In the genomic region with DNA sequence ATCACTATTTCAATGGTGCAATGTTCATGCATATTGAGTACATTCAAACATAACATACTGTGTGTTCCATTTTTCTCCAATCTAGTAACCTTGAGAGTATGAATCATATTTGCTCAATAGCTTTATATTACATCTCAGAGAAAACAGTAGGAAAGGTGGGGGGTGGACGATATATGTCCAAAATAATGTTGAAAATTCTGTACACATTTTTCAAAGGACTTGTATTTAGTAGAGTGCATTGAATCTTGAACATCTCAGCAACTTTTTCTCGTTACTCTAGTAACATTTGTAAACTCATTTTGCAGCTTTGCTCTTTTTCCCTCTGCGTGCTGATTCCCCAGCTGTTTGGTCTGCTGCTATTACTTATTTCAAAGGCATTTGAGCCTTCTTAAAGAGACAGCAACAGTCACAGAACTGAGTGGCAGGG, we compare ENCODE assay signal across 17 cellular contexts.
DNase-seq lines count a peak whose midpoint lies in the region; ATAC-seq, FAIRE-seq and TF ChIP-seq lines count a peak whose summit lies in the region.
"Had no signal": no experiment of that assay in that cellular context is flagged by ENCODE, and none has a peak within 500 bp of the region (broad histone marks: within the 10 kb centered on the region; RNA-seq: fewer than 3 reads in every experiment).

No MANE protein-coding gene starts in this region.

- H3K9me3 Mint-ChIP-seq in activated T-helper 1 cell treated with anti-CD3 and anti-CD28 coated beads, Interleukin-12 subunit alpha, Interleukin-12 subunit beta, Interleukin-2, Interleukin-4 antibody, amounts not matched to agents 30 ng/mL and 10 ng/mL and 1 ng/mL, durations not matched to agents 14 hours and 24 hours and 36 hours, result peaks cover 3% of the 10 kb centered on the region
- peaks cover 0 to 4% of the 10 kb centered on the region in 2 donors for H3K9me3 Mint-ChIP-seq in activated T-cell treated with anti-CD3 and anti-CD28 coated beads, Interleukin-2, amount 50 U/mL, for 72 hours

- ATAC-seq in RWPE2 (ENCODE audit: low read depth), result peak; percentile 91
- ATAC-seq in GM19328 (IDR thresholded peaks at IDR 0.05; ENCODE audit: unreplicated experiment), result no peak
- no peak for ATAC-seq in HG02678 (IDR thresholded peaks at IDR 0.05; ENCODE audit: unreplicated experiment)
- no peak for ATAC-seq in activated T-cell treated with anti-CD3 and anti-CD28 coated beads, Interleukin-2, amount 50 U/mL, for 72 hours (replicated peaks in 1 of 2)
- ATAC-seq: gastrocnemius medialis, left colon had no signal

- no peaks in the 10 kb centered on the region for H3K27me3 ChIP-seq in RWPE2 (ENCODE audit: insufficient read depth, poor library complexity, severe bottlenecking)
- H3K27me3 ChIP-seq: gastrocnemius medialis, thyroid gland had no signal

- H3K27me3 Mint-ChIP-seq in activated T-helper 1 cell treated with anti-CD3 and anti-CD28 coated beads, Interleukin-12 subunit alpha, Interleukin-12 subunit beta, Interleukin-2, Interleukin-4 antibody, amounts not matched to agents 30 ng/mL and 10 ng/mL and 1 ng/mL, durations not matched to agents 14 hours and 24 hours and 36 hours (ENCODE audit: insufficient read depth), result no peaks in the 10 kb centered on the region
- H3K27me3 Mint-ChIP-seq in activated T-cell treated with anti-CD3 and anti-CD28 coated beads, Interleukin-2, amount 50 U/mL, for 72 hours (ENCODE audit: low read depth), result no peaks in the 10 kb centered on the region

- no peak for TF ChIP-seq POLR2A in H54 (IDR thresholded peaks at IDR 0.05; ENCODE audit: low read depth, low read length)

- H3K4me3 Mint-ChIP-seq in activated T-helper 1 cell treated with anti-CD3 and anti-CD28 coated beads, Interleukin-12 subunit alpha, Interleukin-12 subunit beta, Interleukin-2, Interleukin-4 antibody, amounts not matched to agents 30 ng/mL and 10 ng/mL and 1 ng/mL, durations not matched to agents 14 hours and 24 hours and 36 hours, result no peak overlapping the region
- H3K4me3 Mint-ChIP-seq in activated T-cell treated with anti-CD3 and anti-CD28 coated beads, Interleukin-2, amount 50 U/mL, for 72 hours, result no peak overlapping the region
- H3K4me3 Mint-ChIP-seq: neural crest cell had no signal

- H3K27ac ChIP-seq in RWPE2 (ENCODE audit: poor library complexity, severe bottlenecking), result peak overlapping the region; percentile 49
- H3K27ac ChIP-seq: gastrocnemius medialis, thyroid gland had no signal

- no peaks in the 10 kb centered on the region for H3K9me3 ChIP-seq in RWPE2 (ENCODE audit: severe bottlenecking)
- H3K9me3 ChIP-seq: gastrocnemius medialis, thyroid gland had no signal

- TF ChIP-seq CTCF in RWPE2 (IDR thresholded peaks at IDR 0.05; ENCODE audit: poor library complexity, severe bottlenecking), result no peak
- TF ChIP-seq CTCF in fibroblast of mammary gland (conservative IDR thresholded peaks at IDR 0.05; ENCODE audit: control insufficient read depth, insufficient read depth, low read depth, low read length), result no peak

- no peaks in the 10 kb centered on the region for H3K36me3 Mint-ChIP-seq in activated T-helper 1 cell treated with anti-CD3 and anti-CD28 coated beads, Interleukin-12 subunit alpha, Interleukin-12 subunit beta, Interleukin-2, Interleukin-4 antibody, amounts not matched to agents 30 ng/mL and 10 ng/mL and 1 ng/mL, durations not matched to agents 14 hours and 24 hours and 36 hours (ENCODE audit: low read depth)
- peaks cover 0 to 2% of the 10 kb centered on the region in 2 donors for H3K36me3 Mint-ChIP-seq in activated T-cell treated with anti-CD3 and anti-CD28 coated beads, Interleukin-2, amount 50 U/mL, for 72 hours (ENCODE audit: insufficient read depth in 2 of 2)

- peak; percentile 96 for FAIRE-seq in H54 (lab: Jason Lieb, UNC)
- FAIRE-seq: colon, small intestine had no signal

- no peak overlapping the region for H3K27ac Mint-ChIP-seq in activated T-helper 1 cell treated with anti-CD3 and anti-CD28 coated beads, Interleukin-12 subunit alpha, Interleukin-12 subunit beta, Interleukin-2, Interleukin-4 antibody, amounts not matched to agents 30 ng/mL and 10 ng/mL and 1 ng/mL, durations not matched to agents 14 hours and 24 hours and 36 hours
- no peak overlapping the region for H3K27ac Mint-ChIP-seq in activated T-cell treated with anti-CD3 and anti-CD28 coated beads, Interleukin-2, amount 50 U/mL, for 72 hours

- H3K36me3 ChIP-seq in RWPE2 (ENCODE audit: low read depth), result no peaks in the 10 kb centered on the region
- H3K36me3 ChIP-seq: gastrocnemius medialis, thyroid gland had no signal

- intact Hi-C loops in activated T-helper 1 cell treated with anti-CD3 and anti-CD28 coated beads, Interleukin-12 subunit alpha, Interleukin-12 subunit beta, Interleukin-2, Interleukin-4 antibody, amounts not matched to agents 30 ng/mL and 10 ng/mL and 1 ng/mL, durations not matched to agents 14 hours and 24 hours and 36 hours (cut with micrococcal nuclease), result no loop called here

- no peak overlapping the region for H3K4me3 ChIP-seq in RWPE2 (ENCODE audit: severe bottlenecking)
- H3K4me3 ChIP-seq in fibroblast of mammary gland (ENCODE audit: control insufficient read depth, low read depth, low read length), result no peak overlapping the region
- H3K4me3 ChIP-seq: gastrocnemius medialis, thyroid gland had no signal

- peaks cover 16% of the 10 kb centered on the region for H3K4me1 ChIP-seq in RWPE2 (ENCODE audit: insufficient read depth, poor library complexity, severe bottlenecking)
- H3K4me1 ChIP-seq: gastrocnemius medialis, thyroid gland had no signal

- DNase-seq in H54 (ENCODE audit: insufficient read length, low spot score), result peak; percentile 8
- DNase-seq in RWPE2 (ENCODE audit: low spot score), result no peak
- peak; percentile 57 for DNase-seq in fibroblast of mammary gland (ENCODE audit: low read depth)
- peak; percentile 58 for DNase-seq in renal cortical epithelial cell (ENCODE audit: low read depth)
- no peak for DNase-seq in activated T-helper 1 cell treated with anti-CD3 and anti-CD28 coated beads, Interleukin-12 subunit alpha, Interleukin-12 subunit beta, Interleukin-2, Interleukin-4 antibody, amounts not matched to agents 30 ng/mL and 10 ng/mL and 1 ng/mL, durations not matched to agents 14 hours and 24 hours and 36 hours (ENCODE audit: low spot score)
- no peak for DNase-seq in activated T-cell treated with anti-CD3 and anti-CD28 coated beads, Interleukin-2, amount 50 U/mL, for 72 hours
- DNase-seq: activated CD4-positive, alpha-beta T cell treated with anti-CD3 and anti-CD28 coated beads, Interleukin-2, amount 50 U/mL, for 48 hours; activated gamma-delta T cell; gastrocnemius medialis; left colon; NCI-H2107; small intestine; thyroid gland had no signal

- H3K4me1 Mint-ChIP-seq in activated T-helper 1 cell treated with anti-CD3 and anti-CD28 coated beads, Interleukin-12 subunit alpha, Interleukin-12 subunit beta, Interleukin-2, Interleukin-4 antibody, amounts not matched to agents 30 ng/mL and 10 ng/mL and 1 ng/mL, durations not matched to agents 14 hours and 24 hours and 36 hours (ENCODE audit: low read depth), result no peaks in the 10 kb centered on the region
- no peaks in the 10 kb centered on the region for H3K4me1 Mint-ChIP-seq in activated T-cell treated with anti-CD3 and anti-CD28 coated beads, Interleukin-2, amount 50 U/mL, for 72 hours (ENCODE audit: low read depth)
- H3K4me1 Mint-ChIP-seq: neural crest cell had no signal

Comparison
In these comparisons a context has a peak if more than half of its experiments do, and no peak if none do; other contexts are left out.
1. DNase-seq: peak in H54 (single experiment), fibroblast of mammary gland (single experiment) and renal cortical epithelial cell (single experiment); none in RWPE2 (single experiment), activated T-helper 1 cell treated with anti-CD3 and anti-CD28 coated beads, Interleukin-12 subunit alpha, Interleukin-12 subunit beta, Interleukin-2, Interleukin-4 antibody, amounts not matched to agents 30 ng/mL and 10 ng/mL and 1 ng/mL, durations not matched to agents 14 hours and 24 hours and 36 hours (single experiment) and activated T-cell treated with anti-CD3 and anti-CD28 coated beads, Interleukin-2, amount 50 U/mL, for 72 hours (0 of 2).